9 cellular contexts compared by ENCODE assay signal in the genomic region with DNA sequence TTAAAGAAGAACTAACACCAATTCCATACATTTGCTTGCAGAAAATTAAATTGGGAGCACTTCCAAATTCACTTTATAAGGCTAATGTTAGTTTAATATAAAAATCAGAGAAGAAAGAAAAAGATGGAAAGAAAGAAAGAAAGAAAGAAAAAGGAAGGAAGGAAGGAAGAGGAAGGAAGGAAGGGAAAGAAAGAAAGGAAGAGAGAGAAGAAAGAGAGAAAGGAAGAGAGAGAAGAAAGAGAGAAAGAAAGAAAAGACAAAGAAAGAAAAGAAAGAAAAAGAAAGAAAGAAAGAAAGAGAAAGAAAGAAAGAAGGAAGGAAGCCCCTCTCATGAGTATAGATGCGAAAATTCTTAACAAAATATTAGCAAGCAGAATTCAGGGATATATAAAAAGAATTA.
"Had no signal": no experiment of that assay in that cellular context is flagged by ENCODE, and none has a peak within 500 bp of the region (broad histone marks: within the 10 kb centered on the region; RNA-seq: fewer than 3 reads in every experiment).

No MANE protein-coding gene starts in this region.

- H3K9me3 ChIP-seq: HAP-1 had no signal

- H3K9ac ChIP-seq: GM23248, KMS-11 had no signal

- H3K27ac ChIP-seq: GM23248, KMS-11 had no signal

- H2AFZ ChIP-seq: GM23248 had no signal

- H3K27ac Mint-ChIP-seq: HFFc6 had no signal

- FAIRE-seq: HTR-8/SVneo had no signal

- H3K4me3 ChIP-seq: GM23248, HAP-1 had no signal

- H3K4me2 ChIP-seq: KMS-11 had no signal

- H3K36me3 ChIP-seq: HAP-1 had no signal

- H3K4me3 Mint-ChIP-seq: HFFc6 had no signal

- H3K4me1 ChIP-seq: HAP-1 had no signal

- DNase-seq: GM23248, GOT3, H7, HFFc6, IMR-90, KBM-7 had no signal
